Comparison of ENCODE assay signal across 18 cellular contexts in genomic region chr5:149380466-149381121, GRCh38. TPM values are rescaled to one million over a fixed set of nuclear protein-coding genes. Genes with fewer than 3 reads are reported as not detected.
DNase-seq lines count a peak whose midpoint lies in the region; ATAC-seq and TF ChIP-seq lines count a peak whose summit lies in the region.
"Had no signal": no experiment of that assay in that cellular context is flagged by ENCODE, and none has a peak within 500 bp of the region (broad histone marks: within the 10 kb centered on the region; RNA-seq: fewer than 3 reads in every experiment).

No MANE protein-coding gene starts in this region.

- H3K4me1 ChIP-seq in uterus: peaks cover 7 to 14% of the 10 kb centered on the region in 2 donors

- H3K4me3 Mint-ChIP-seq in osteocyte (ENCODE audit: unreplicated experiment): no peak overlapping the region
- H3K4me3 Mint-ChIP-seq: activated naive CD4-positive, alpha-beta T cell treated with anti-CD3 and anti-CD28 coated beads, Interleukin-2, amount 50 U/mL, for 24 hours; T-cell had no signal

- no peaks in the 10 kb centered on the region for H3K36me3 Mint-ChIP-seq in osteocyte (ENCODE audit: unreplicated experiment)
- H3K36me3 Mint-ChIP-seq: activated naive CD4-positive, alpha-beta T cell treated with anti-CD3 and anti-CD28 coated beads, Interleukin-2, amount 50 U/mL, for 24 hours had no signal

- TF ChIP-seq POLR2A in uterus (IDR thresholded peaks at IDR 0.05): peak; percentile 38 to 51

- H3K4me1 Mint-ChIP-seq in osteocyte (ENCODE audit: unreplicated experiment): peaks cover 49% of the 10 kb centered on the region
- H3K4me1 Mint-ChIP-seq: activated naive CD4-positive, alpha-beta T cell treated with anti-CD3 and anti-CD28 coated beads, Interleukin-2, amount 50 U/mL, for 24 hours had no signal

- intact Hi-C loops in left ventricle myocardium superior (cut with micrococcal nuclease) (loop anchor here (10.0 kb wide), 1 partner anchor 184 kb away; no protein-coding TSS in a partner anchor), uterus (cut with DNase I; ENCODE audit: low total_unique reads) (loop anchor here (5.0 kb wide), 2 partner anchors 37 to 52 kb away; no protein-coding TSS in a partner anchor)

- no peak for ATAC-seq in left ventricle myocardium superior
- ATAC-seq in GM21528 (IDR thresholded peaks at IDR 0.05; ENCODE audit: low FRiP score, unreplicated experiment): no peak
- ATAC-seq: activated CD4-positive, CD25-positive, alpha-beta regulatory T cell treated with anti-CD3 and anti-CD28 coated beads, Interleukin-2, amount 50 U/mL, for 24 hours; left lobe of liver; T-cell had no signal

- no peaks in the 10 kb centered on the region for H3K27me3 Mint-ChIP-seq in osteocyte (ENCODE audit: unreplicated experiment)
- H3K27me3 Mint-ChIP-seq: activated naive CD4-positive, alpha-beta T cell treated with anti-CD3 and anti-CD28 coated beads, Interleukin-2, amount 50 U/mL, for 24 hours had no signal

- peak; percentile 61 for DNase-seq in activated effector memory CD4-positive, alpha-beta T cell treated with anti-CD3 and anti-CD28 coated beads, Interleukin-2, amount 50 U/mL, for 16 hours
- DNase-seq in activated effector memory CD4-positive, alpha-beta T cell treated with Interleukin-2 at 50 U/mL for 16 hours: no peak
- DNase-seq in left ventricle myocardium superior (peak; percentile 45), osteocyte (ENCODE audit: extremely low spot score, unreplicated experiment) (no peak), uterus (peak; percentile 82 to 90), NCI-H345 treated with DMSO at 0.1 percent for 48 hours (lab: John Stamatoyannopoulos, UW; ENCODE audit: unreplicated experiment) (no peak), Kasumi-1 (lab: John Stamatoyannopoulos, UW) (no peak)
- DNase-seq: hypothalamus, NCI-H2081 treated with DMSO at 0.1 percent for 48 hours, spleen, T-cell had no signal

- H3K4me3 ChIP-seq in uterus: no peak overlapping the region
- H3K4me3 ChIP-seq: spleen had no signal

- H3K9me3 ChIP-seq in uterus: no peaks in the 10 kb centered on the region
- H3K9me3 ChIP-seq: spleen had no signal

- H3K27ac Mint-ChIP-seq in osteocyte (ENCODE audit: unreplicated experiment): peak overlapping the region; percentile 69
- H3K27ac Mint-ChIP-seq: activated naive CD4-positive, alpha-beta T cell treated with anti-CD3 and anti-CD28 coated beads, Interleukin-2, amount 50 U/mL, for 24 hours; T-cell had no signal

- no peaks in the 10 kb centered on the region for H3K27me3 ChIP-seq in uterus

- no peaks in the 10 kb centered on the region for H3K36me3 ChIP-seq in uterus
- H3K36me3 ChIP-seq: spleen had no signal

- no peaks in the 10 kb centered on the region for H3K9me3 Mint-ChIP-seq in osteocyte (ENCODE audit: unreplicated experiment)
- H3K9me3 Mint-ChIP-seq: activated naive CD4-positive, alpha-beta T cell treated with anti-CD3 and anti-CD28 coated beads, Interleukin-2, amount 50 U/mL, for 24 hours; T-cell had no signal

- peak overlapping the region; percentile 93 to 95 for H3K27ac ChIP-seq in uterus
- H3K27ac ChIP-seq: epithelial cell of prostate had no signal

- no peak for TF ChIP-seq CTCF in osteocyte (IDR thresholded peaks at IDR 0.05)
- TF ChIP-seq CTCF in uterus (IDR thresholded peaks at IDR 0.05): no peak

RNA-seq across cellular contexts. Expression of gene IL17B, which starts 1.5 kb away (rescaled TPM):
- total RNA-seq in left ventricle myocardium superior (not detected), osteocyte (not detected in 2 replicates), uterus (1 to 10 TPM in 2 of 4 donors, not detected in 2; 1.6 to 2.3 TPM)
- total RNA-seq: HT1080, left lobe of liver, T-cell, temporal lobe had no signal

RNA-seq across cellular contexts. Expression of gene PCYOX1L, which starts 22.7 kb away (rescaled TPM):
- 2.6 TPM for total RNA-seq in left ventricle myocardium superior
- 7.7 TPM in 2 replicates for total RNA-seq in osteocyte
- total RNA-seq in uterus: 1 to 10 TPM in 3 of 4 donors, under 1 TPM in 1; 0.59 to 8.6 (median 5.9) TPM

RNA-seq across cellular contexts. Expression of gene GRPEL2, which starts 35.3 kb away (rescaled TPM):
- total RNA-seq in left ventricle myocardium superior (8.9 TPM), osteocyte (25.2 and 25.6 TPM in 2 replicates), uterus (10 to 100 TPM; 13.5 to 27.0 (median 22.6) TPM)

Comparison
In these comparisons a context has a peak if more than half of its experiments do, and no peak if none do; other contexts are left out.
1. DNase-seq: peak in activated effector memory CD4-positive, alpha-beta T cell treated with anti-CD3 and anti-CD28 coated beads, Interleukin-2, amount 50 U/mL, for 16 hours (single experiment), left ventricle myocardium superior (single experiment) and uterus (2 of 2); none in activated effector memory CD4-positive, alpha-beta T cell treated with Interleukin-2 at 50 U/mL for 16 hours (single experiment), osteocyte (single experiment), NCI-H345 treated with DMSO at 0.1 percent for 48 hours (single experiment) and Kasumi-1 (0 of 2).